1 cellular context compared by ENCODE assay signal in genomic region chr11:118544647-118545010, GRCh38.
TF ChIP-seq lines count a peak whose summit lies in the region.

No MANE protein-coding gene starts in this region.

TF ChIP-seq in K562, 482 proteins besides CTCF, POLR2A, EP300 and RAD21:
- TF ChIP-seq ZNF695 (CRISPR knock-in tag; IDR thresholded peaks at IDR 0.05) = no peak
- TF ChIP-seq KHSRP (IDR thresholded peaks at IDR 0.05) = no peak
- TF ChIP-seq MAZ (CRISPR knock-in tag; conservative IDR thresholded peaks at IDR 0.05 in 1 of 2, IDR thresholded peaks at IDR 0.05 in 1 of 2) = no peak
- no peak for TF ChIP-seq SNIP1 (IDR thresholded peaks at IDR 0.05; ENCODE audit: low read depth)
- no peak for TF ChIP-seq ZNF3 (CRISPR knock-in tag; IDR thresholded peaks at IDR 0.05)
- no peak for TF ChIP-seq HNRNPL (IDR thresholded peaks at IDR 0.05; ENCODE audit: low read depth, low read length)
- TF ChIP-seq ZNF175 (CRISPR knock-in tag; IDR thresholded peaks at IDR 0.05; ENCODE audit: low read depth) = no peak
- TF ChIP-seq EGR1 (conservative IDR thresholded peaks at IDR 0.05) = no peak
